ENCODE assay signal across 10 cellular contexts in the genomic region with DNA sequence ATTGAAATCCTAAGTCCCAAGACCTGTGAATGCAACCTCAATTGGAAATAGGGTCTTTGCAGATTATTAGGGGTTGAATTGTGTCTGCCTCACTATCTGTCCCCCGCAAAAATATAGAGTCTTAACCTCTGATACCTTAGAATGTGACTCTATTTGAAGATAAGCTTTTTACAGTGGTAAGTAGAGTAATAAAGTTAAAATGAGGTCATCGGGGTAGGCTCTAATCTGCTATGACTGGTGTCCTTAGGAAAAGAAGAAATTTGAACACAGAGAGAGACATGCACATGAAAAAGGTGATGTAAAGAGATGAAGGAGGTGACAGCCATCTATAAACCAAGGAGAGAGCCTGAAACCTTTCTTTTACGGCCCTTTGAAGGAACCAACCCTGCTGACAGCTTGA.
"Had no signal": no experiment of that assay in that cellular context is flagged by ENCODE, and none has a peak within 500 bp of the region (broad histone marks: within the 10 kb centered on the region; RNA-seq: fewer than 3 reads in every experiment).

No MANE protein-coding gene starts in this region.

- DNase-seq: GM23248, GOT3, H7, HCEC 1CT, HFFc6, IMR-90, Karpas-422, KBM-7 had no signal

- H2AFZ ChIP-seq: GM23248 had no signal

- H3K27ac ChIP-seq: GM23248, HL-60, KMS-11 had no signal

- H3K4me3 ChIP-seq: GM23248 had no signal

- H3K27ac Mint-ChIP-seq: HFFc6 had no signal

- H3K4me2 ChIP-seq: KMS-11 had no signal

- H3K9me3 Mint-ChIP-seq: HFFc6 had no signal

- H3K9ac ChIP-seq: GM23248, KMS-11 had no signal

- H3K4me3 Mint-ChIP-seq: HFFc6 had no signal
